10 cellular contexts compared by ENCODE assay signal in genomic region chr1:221247050-221247449, GRCh38.
"Had no signal": no experiment of that assay in that cellular context is flagged by ENCODE, and none has a peak within 500 bp of the region (broad histone marks: within the 10 kb centered on the region; RNA-seq: fewer than 3 reads in every experiment).

No MANE protein-coding gene starts in this region.

- DNase-seq: GM23248, GOT3, H7, HFFc6, KBM-7 had no signal

- ATAC-seq: HCT116, HepG2 had no signal

- H3K27ac ChIP-seq: GM23248, HL-60 had no signal

- H3K36me3 Mint-ChIP-seq: IgD-negative memory B cell had no signal

- H3K9me3 Mint-ChIP-seq: HFFc6 had no signal

- H3K27ac Mint-ChIP-seq: HFFc6, IgD-negative memory B cell had no signal

- H3K4me3 Mint-ChIP-seq: HFFc6, IgD-negative memory B cell had no signal

- H3K4me1 Mint-ChIP-seq: IgD-negative memory B cell had no signal

- H3K4me1 ChIP-seq: HAP-1 had no signal

- H3K4me3 ChIP-seq: GM23248, HAP-1 had no signal

- H3K36me3 ChIP-seq: HAP-1 had no signal

- H3K9me3 ChIP-seq: HAP-1 had no signal
